ENCODE assay signal across 15 cellular contexts in genomic region chr11:59771605-59772004, GRCh38. TPM values are rescaled to one million over a fixed set of nuclear protein-coding genes. Genes with fewer than 3 reads are reported as not detected.
A peak's percentile ranks its signal among the peaks of the same experiment; 100 is the strongest.
DNase-seq lines count a peak whose midpoint lies in the region; ATAC-seq and TF ChIP-seq lines count a peak whose summit lies in the region.
"Had no signal": no experiment of that assay in that cellular context is flagged by ENCODE, and none has a peak within 500 bp of the region (broad histone marks: within the 10 kb centered on the region; RNA-seq: fewer than 3 reads in every experiment).

No MANE protein-coding gene starts in this region.

- no peaks in the 10 kb centered on the region for H3K27me3 Mint-ChIP-seq in CD4-positive, alpha-beta T cell
- no peaks in the 10 kb centered on the region for H3K27me3 Mint-ChIP-seq in T-cell

- CTCF ChIA-PET in CD4-positive, alpha-beta T cell (lab: Charles Lee), result no interaction called here
- CTCF ChIA-PET in T-cell (lab: Charles Lee), result interaction anchor here in 1 of 2 donors (1.4 kb wide), 1 partner anchor 30 kb away, joined by 5 read pairs; no protein-coding TSS in a partner anchor

- 46 to 65% methylated on average over 4 of the region's 4 CpGs for WGBS in lung, 2 donors

- ATAC-seq in CD4-positive, alpha-beta T cell (ENCODE audit: poor library complexity), result no peak
- ATAC-seq in T-cell (replicated peaks in 1 of 4) (no peak), lung (ENCODE audit: insufficient read depth, low FRiP score) (no peak), GM18502 (IDR thresholded peaks at IDR 0.05; ENCODE audit: poor library complexity, unreplicated experiment) (no peak)
- ATAC-seq: HCT116 had no signal

- no peaks in the 10 kb centered on the region for H3K36me3 Mint-ChIP-seq in CD4-positive, alpha-beta T cell (ENCODE audit: low read depth)
- peaks cover 10% of the 10 kb centered on the region for H3K36me3 Mint-ChIP-seq in T-cell

- H3K27ac ChIP-seq in BLaER1 treated with 17β-estradiol and CSF1 and Interleukin-3, amounts not matched to agents 10 nM and 100 nM, result peak overlapping the region; percentile 84 to 98 (median 93); a peak in 21 of 22 replicates
- H3K27ac ChIP-seq in CD4-positive, alpha-beta T cell (ENCODE audit: low read depth, low read length), result no peak overlapping the region
- peak overlapping the region; percentile 26 to 83 for H3K27ac ChIP-seq in lung (ENCODE audit: low read depth in 1 of 2, low read length in 1 of 2)

- POLR2A ChIA-PET in CD4-positive, alpha-beta T cell (lab: Charles Lee), result interaction anchor here (1.6 to 2.2 kb wide), 3 partner anchors 16 to 102 kb away, joined by 7 to 21 read pairs (median 8); partner anchors contain the start of genes MRPL16, PATL1 and STX3
- POLR2A ChIA-PET in T-cell (lab: Charles Lee), result interaction anchor here (0.6 kb wide), 2 partner anchors 17 to 38 kb away, joined by 3 to 4 read pairs; no protein-coding TSS in a partner anchor

- peak overlapping the region; percentile 74 to 95 (median 89) for H3K4me2 ChIP-seq in BLaER1 treated with 17β-estradiol and CSF1 and Interleukin-3, amounts not matched to agents 10 nM and 100 nM

- TF ChIP-seq CTCF in CD4-positive, alpha-beta T cell (IDR thresholded peaks at IDR 0.05), result no peak
- TF ChIP-seq CTCF in lung (IDR thresholded peaks at IDR 0.05; ENCODE audit: control extremely low read depth, extremely low read depth), result no peak

- no peaks in the 10 kb centered on the region for H3K9me3 ChIP-seq in BLaER1 treated with 17β-estradiol and CSF1 and Interleukin-3, amounts not matched to agents 10 nM and 100 nM (replicated peaks in 1 of 11)
- H3K9me3 ChIP-seq in CD4-positive, alpha-beta T cell (ENCODE audit: control insufficient read depth, low read length), result no peaks in the 10 kb centered on the region
- no peaks in the 10 kb centered on the region for H3K9me3 ChIP-seq in lung (ENCODE audit: control insufficient read depth in 2 of 2, insufficient read depth in 1 of 2, low read length in 1 of 2)

- H3K4me1 Mint-ChIP-seq in CD4-positive, alpha-beta T cell (ENCODE audit: low read depth), result peaks cover 28% of the 10 kb centered on the region
- H3K4me1 Mint-ChIP-seq in T-cell, result peaks cover 25 to 40% (median 30%) of the 10 kb centered on the region in 3 donors
- H3K4me1 Mint-ChIP-seq: brain, nephron had no signal

- no peak overlapping the region for H3K4me3 Mint-ChIP-seq in CD4-positive, alpha-beta T cell
- peak overlapping the region in 1 of 3 donors; percentile 58 for H3K4me3 Mint-ChIP-seq in T-cell
- H3K4me3 Mint-ChIP-seq: brain, nephron had no signal

- no peak for DNase-seq in CD4-positive, alpha-beta T cell
- DNase-seq in T-cell (no peak), lung (ENCODE audit: low spot score) (no peak), NCI-H187 treated with DMSO at 0.1 percent for 48 hours (lab: John Stamatoyannopoulos, UW) (no peak), NCI-H2107 treated with DMSO at 0.1 percent for 48 hours (lab: John Stamatoyannopoulos, UW; ENCODE audit: unreplicated experiment) (no peak)
- DNase-seq: effector CD8-positive, alpha-beta T cell; islet precursor cell; NCI-H1105 treated with DMSO at 0.1 percent for 48 hours; NCI-H510A had no signal

- H3K9ac ChIP-seq in BLaER1 treated with 17β-estradiol and CSF1 and Interleukin-3, amounts not matched to agents 10 nM and 100 nM, result peak overlapping the region in 10 of 11 experiments; percentile 62 to 82 (median 80); a peak in 20 of 22 replicates

- intact Hi-C loops in CD4-positive, alpha-beta T cell (cut with DNase I, micrococcal nuclease), result no loop called here

- peaks cover 48 to 95% (median 71%) of the 10 kb centered on the region in 10 experiments for H3K4me1 ChIP-seq in BLaER1 treated with 17β-estradiol and CSF1 and Interleukin-3, amounts not matched to agents 10 nM and 100 nM
- H3K4me1 ChIP-seq in lung (ENCODE audit: control insufficient read depth in 2 of 2, insufficient read depth in 2 of 2, low read length in 2 of 2), result peaks cover 9 to 27% of the 10 kb centered on the region in 2 donors

- no peaks in the 10 kb centered on the region for H3K9me3 Mint-ChIP-seq in CD4-positive, alpha-beta T cell
- H3K9me3 Mint-ChIP-seq in T-cell, result no peaks in the 10 kb centered on the region
- H3K9me3 Mint-ChIP-seq: brain, nephron had no signal

- no peaks in the 10 kb centered on the region for H3K27me3 ChIP-seq in BLaER1 treated with 17β-estradiol and CSF1 and Interleukin-3, amounts not matched to agents 10 nM and 100 nM
- H3K27me3 ChIP-seq in CD4-positive, alpha-beta T cell (ENCODE audit: control insufficient read depth, insufficient read depth, low read length), result no peaks in the 10 kb centered on the region
- H3K27me3 ChIP-seq in lung (ENCODE audit: control insufficient read depth, insufficient read depth), result no peaks in the 10 kb centered on the region

- peak overlapping the region in 4 of 10 experiments; percentile 13 to 43 (median 39); a peak in 6 of 20 replicates for H3K4me3 ChIP-seq in BLaER1 treated with 17β-estradiol and CSF1 and Interleukin-3, amounts not matched to agents 10 nM and 100 nM
- no peak overlapping the region for H3K4me3 ChIP-seq in lung

- peaks cover 0 to 20% (median 0%) of the 10 kb centered on the region in 11 experiments; a peak in 7 of 22 replicates for H4K20me1 ChIP-seq in BLaER1 treated with 17β-estradiol and CSF1 and Interleukin-3, amounts not matched to agents 10 nM and 100 nM

- H3K27ac Mint-ChIP-seq in CD4-positive, alpha-beta T cell, result peak overlapping the region; percentile 62
- peak overlapping the region; percentile 23 to 43 for H3K27ac Mint-ChIP-seq in T-cell

- H3K36me3 ChIP-seq in BLaER1 treated with 17β-estradiol and CSF1 and Interleukin-3, amounts not matched to agents 10 nM and 100 nM, result peaks cover 21 to 37% (median 32%) of the 10 kb centered on the region in 11 experiments; a peak in 21 of 22 replicates
- peaks cover 8 to 12% of the 10 kb centered on the region in 2 donors for H3K36me3 ChIP-seq in lung (ENCODE audit: control insufficient read depth in 2 of 2, insufficient read depth in 2 of 2, low read length in 2 of 2)

RNA-seq across cellular contexts. Expression of gene STX3, which starts 16.4 kb away (rescaled TPM):
- 1 to 10 TPM; 4.6 to 6.4 TPM for total RNA-seq in CD4-positive, alpha-beta T cell
- total RNA-seq in T-cell, result 10 to 100 TPM in 4 of 5 donors, 1 to 10 TPM in 1; 8.9 to 13.3 (median 11.4) TPM
- total RNA-seq in lung, result 10 to 100 TPM; 48.1 to 61.5 TPM
- polyA plus RNA-seq in lung, result 10 to 100 TPM; 38.9 to 46.0 TPM

RNA-seq across cellular contexts. Expression of gene MRPL16, which starts 39.0 kb away (rescaled TPM):
- total RNA-seq in CD4-positive, alpha-beta T cell, result 10 to 100 TPM; 22.8 to 24.6 TPM
- total RNA-seq in T-cell (10 to 100 TPM; 24.0 to 46.3 (median 39.7) TPM), lung (10 to 100 TPM; 38.2 to 39.4 TPM)
- 10 to 100 TPM; 40.9 to 54.1 TPM for polyA plus RNA-seq in lung

RNA-seq across cellular contexts. Expression of gene OR10V1, which starts 58.0 kb away (rescaled TPM):
- not detected for total RNA-seq in CD4-positive, alpha-beta T cell
- total RNA-seq in T-cell (not detected), lung (not detected)
- not detected for polyA plus RNA-seq in lung
- polyA plus RNA-seq: thymus had no signal
